1 cellular context compared by ENCODE assay signal in the genomic region with DNA sequence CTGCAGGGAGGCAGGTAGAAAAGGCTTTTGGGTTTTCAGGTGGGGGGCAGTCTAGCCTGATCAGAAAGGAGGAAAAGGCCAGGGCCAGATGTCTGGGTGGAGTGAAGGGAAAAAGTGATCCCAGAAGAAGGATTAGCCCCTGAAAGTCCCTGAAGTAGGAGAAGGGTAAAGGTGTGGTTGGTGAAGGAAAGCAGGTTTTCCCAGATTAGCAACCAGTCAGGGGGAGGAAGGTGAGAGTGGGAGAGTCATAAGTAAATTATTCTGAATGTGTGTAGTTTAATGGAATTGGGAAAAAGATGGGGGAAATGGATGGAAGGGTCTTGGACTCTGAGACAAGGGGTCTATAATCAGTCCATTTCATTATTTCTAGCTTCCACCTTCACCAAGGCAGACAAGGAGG.
TF ChIP-seq lines count a peak whose summit lies in the region.

No MANE protein-coding gene starts in this region.

TF ChIP-seq in GM23338, 12 proteins besides CTCF, POLR2A, EP300 and RAD21 (continued from another document):
- TF ChIP-seq, protein P1, sequence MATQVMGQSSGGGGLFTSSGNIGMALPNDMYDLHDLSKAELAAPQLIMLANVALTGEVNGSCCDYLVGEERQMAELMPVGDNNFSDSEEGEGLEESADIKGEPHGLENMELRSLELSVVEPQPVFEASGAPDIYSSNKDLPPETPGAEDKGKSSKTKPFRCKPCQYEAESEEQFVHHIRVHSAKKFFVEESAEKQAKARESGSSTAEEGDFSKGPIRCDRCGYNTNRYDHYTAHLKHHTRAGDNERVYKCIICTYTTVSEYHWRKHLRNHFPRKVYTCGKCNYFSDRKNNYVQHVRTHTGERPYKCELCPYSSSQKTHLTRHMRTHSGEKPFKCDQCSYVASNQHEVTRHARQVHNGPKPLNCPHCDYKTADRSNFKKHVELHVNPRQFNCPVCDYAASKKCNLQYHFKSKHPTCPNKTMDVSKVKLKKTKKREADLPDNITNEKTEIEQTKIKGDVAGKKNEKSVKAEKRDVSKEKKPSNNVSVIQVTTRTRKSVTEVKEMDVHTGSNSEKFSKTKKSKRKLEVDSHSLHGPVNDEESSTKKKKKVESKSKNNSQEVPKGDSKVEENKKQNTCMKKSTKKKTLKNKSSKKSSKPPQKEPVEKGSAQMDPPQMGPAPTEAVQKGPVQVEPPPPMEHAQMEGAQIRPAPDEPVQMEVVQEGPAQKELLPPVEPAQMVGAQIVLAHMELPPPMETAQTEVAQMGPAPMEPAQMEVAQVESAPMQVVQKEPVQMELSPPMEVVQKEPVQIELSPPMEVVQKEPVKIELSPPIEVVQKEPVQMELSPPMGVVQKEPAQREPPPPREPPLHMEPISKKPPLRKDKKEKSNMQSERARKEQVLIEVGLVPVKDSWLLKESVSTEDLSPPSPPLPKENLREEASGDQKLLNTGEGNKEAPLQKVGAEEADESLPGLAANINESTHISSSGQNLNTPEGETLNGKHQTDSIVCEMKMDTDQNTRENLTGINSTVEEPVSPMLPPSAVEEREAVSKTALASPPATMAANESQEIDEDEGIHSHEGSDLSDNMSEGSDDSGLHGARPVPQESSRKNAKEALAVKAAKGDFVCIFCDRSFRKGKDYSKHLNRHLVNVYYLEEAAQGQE (IDR thresholded peaks at IDR 0.05; ENCODE audit: unreplicated experiment) = no peak
- TF ChIP-seq, protein P2, sequence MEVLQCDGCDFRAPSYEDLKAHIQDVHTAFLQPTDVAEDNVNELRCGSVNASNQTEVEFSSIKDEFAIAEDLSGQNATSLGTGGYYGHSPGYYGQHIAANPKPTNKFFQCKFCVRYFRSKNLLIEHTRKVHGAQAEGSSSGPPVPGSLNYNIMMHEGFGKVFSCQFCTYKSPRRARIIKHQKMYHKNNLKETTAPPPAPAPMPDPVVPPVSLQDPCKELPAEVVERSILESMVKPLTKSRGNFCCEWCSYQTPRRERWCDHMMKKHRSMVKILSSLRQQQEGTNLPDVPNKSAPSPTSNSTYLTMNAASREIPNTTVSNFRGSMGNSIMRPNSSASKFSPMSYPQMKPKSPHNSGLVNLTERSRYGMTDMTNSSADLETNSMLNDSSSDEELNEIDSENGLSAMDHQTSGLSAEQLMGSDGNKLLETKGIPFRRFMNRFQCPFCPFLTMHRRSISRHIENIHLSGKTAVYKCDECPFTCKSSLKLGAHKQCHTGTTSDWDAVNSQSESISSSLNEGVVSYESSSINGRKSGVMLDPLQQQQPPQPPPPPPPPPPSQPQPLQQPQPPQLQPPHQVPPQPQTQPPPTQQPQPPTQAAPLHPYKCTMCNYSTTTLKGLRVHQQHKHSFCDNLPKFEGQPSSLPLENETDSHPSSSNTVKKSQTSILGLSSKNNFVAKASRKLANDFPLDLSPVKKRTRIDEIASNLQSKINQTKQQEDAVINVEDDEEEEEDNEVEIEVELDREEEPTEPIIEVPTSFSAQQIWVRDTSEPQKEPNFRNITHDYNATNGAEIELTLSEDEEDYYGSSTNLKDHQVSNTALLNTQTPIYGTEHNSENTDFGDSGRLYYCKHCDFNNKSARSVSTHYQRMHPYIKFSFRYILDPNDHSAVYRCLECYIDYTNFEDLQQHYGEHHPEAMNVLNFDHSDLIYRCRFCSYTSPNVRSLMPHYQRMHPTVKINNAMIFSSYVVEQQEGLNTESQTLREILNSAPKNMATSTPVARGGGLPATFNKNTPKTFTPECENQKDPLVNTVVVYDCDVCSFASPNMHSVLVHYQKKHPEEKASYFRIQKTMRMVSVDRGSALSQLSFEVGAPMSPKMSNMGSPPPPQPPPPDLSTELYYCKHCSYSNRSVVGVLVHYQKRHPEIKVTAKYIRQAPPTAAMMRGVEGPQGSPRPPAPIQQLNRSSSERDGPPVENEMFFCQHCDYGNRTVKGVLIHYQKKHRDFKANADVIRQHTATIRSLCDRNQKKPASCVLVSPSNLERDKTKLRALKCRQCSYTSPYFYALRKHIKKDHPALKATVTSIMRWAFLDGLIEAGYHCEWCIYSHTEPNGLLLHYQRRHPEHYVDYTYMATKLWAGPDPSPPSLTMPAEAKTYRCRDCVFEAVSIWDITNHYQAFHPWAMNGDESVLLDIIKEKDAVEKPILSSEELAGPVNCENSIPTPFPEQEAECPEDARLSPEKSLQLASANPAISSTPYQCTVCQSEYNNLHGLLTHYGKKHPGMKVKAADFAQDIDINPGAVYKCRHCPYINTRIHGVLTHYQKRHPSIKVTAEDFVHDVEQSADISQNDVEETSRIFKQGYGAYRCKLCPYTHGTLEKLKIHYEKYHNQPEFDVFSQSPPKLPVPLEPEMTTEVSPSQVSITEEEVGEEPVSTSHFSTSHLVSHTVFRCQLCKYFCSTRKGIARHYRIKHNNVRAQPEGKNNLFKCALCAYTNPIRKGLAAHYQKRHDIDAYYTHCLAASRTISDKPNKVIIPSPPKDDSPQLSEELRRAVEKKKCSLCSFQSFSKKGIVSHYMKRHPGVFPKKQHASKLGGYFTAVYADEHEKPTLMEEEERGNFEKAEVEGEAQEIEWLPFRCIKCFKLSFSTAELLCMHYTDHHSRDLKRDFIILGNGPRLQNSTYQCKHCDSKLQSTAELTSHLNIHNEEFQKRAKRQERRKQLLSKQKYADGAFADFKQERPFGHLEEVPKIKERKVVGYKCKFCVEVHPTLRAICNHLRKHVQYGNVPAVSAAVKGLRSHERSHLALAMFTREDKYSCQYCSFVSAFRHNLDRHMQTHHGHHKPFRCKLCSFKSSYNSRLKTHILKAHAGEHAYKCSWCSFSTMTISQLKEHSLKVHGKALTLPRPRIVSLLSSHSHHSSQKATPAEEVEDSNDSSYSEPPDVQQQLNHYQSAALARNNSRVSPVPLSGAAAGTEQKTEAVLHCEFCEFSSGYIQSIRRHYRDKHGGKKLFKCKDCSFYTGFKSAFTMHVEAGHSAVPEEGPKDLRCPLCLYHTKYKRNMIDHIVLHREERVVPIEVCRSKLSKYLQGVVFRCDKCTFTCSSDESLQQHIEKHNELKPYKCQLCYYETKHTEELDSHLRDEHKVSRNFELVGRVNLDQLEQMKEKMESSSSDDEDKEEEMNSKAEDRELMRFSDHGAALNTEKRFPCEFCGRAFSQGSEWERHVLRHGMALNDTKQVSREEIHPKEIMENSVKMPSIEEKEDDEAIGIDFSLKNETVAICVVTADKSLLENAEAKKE (CRISPR knock-in tag; IDR thresholded peaks at IDR 0.05) = no peak
